25 cellular contexts compared by ENCODE assay signal in the genomic region with DNA sequence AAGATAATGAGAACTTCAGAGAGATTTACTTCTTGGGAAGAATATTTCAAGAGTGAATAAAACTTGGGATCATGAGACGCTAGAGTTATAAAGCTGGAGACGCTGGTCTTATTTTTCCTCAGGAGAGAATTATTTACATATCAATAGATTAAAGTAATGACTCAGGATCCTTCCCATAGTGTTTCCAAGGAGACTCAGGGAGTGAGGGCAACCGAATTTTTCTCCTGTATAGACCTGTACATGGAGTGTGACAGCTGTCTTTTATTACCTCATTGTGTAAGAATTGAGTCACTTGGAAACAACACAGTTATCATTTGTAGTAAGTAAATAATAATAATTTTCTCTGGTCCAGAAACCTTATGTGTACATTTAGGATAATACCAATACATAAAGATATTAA.
DNase-seq lines count a peak whose midpoint lies in the region; ATAC-seq and TF ChIP-seq lines count a peak whose summit lies in the region.
"Had no signal": no experiment of that assay in that cellular context is flagged by ENCODE, and none has a peak within 500 bp of the region (broad histone marks: within the 10 kb centered on the region; RNA-seq: fewer than 3 reads in every experiment).

No MANE protein-coding gene starts in this region.

- H3K4me3 ChIP-seq in epithelial cell of esophagus (ENCODE audit: low read length): no peak overlapping the region
- no peak overlapping the region for H3K4me3 ChIP-seq in esophagus muscularis mucosa
- H3K4me3 ChIP-seq in heart right ventricle: no peak overlapping the region
- H3K4me3 ChIP-seq: BLaER1, SJCRH30 had no signal

- H3K27ac ChIP-seq in esophagus muscularis mucosa (replicated peaks in 1 of 4) (no peak overlapping the region), heart right ventricle (no peak overlapping the region)
- H3K27ac ChIP-seq: 22Rv1, BLaER1, HL-60, SJCRH30 had no signal

- H3K4me1 ChIP-seq in esophagus muscularis mucosa: no peaks in the 10 kb centered on the region
- no peaks in the 10 kb centered on the region for H3K4me1 ChIP-seq in heart right ventricle
- H3K4me1 ChIP-seq: BLaER1, SJCRH30 had no signal

- intact Hi-C loops in esophagus muscularis mucosa (cut with DNase I) (no loop called here), heart right ventricle (cut with DNase I) (no loop called here)

- in situ Hi-C loops in GM13977 (cut with MboI; ENCODE audit: low pct_unique_long_range_greater_than_20kb, low sequenced_read_pairs, unreplicated experiment): no loop called here

- WGBS in esophagus muscularis mucosa: 42% methylated on average over 3 of the region's 3 CpGs
- WGBS in heart right ventricle, 2 donors: 36 to 41% methylated on average over 3 of the region's 3 CpGs

- no peak for TF ChIP-seq POLR2A in esophagus muscularis mucosa (IDR thresholded peaks at IDR 0.05; ENCODE audit: low read depth)

- no peak for ATAC-seq in heart right ventricle
- ATAC-seq: Panc1 had no signal

- no peak for TF ChIP-seq EP300 in esophagus muscularis mucosa (IDR thresholded peaks at IDR 0.05)

- H3K36me3 ChIP-seq in esophagus muscularis mucosa: no peaks in the 10 kb centered on the region
- H3K36me3 ChIP-seq in heart right ventricle: no peaks in the 10 kb centered on the region
- H3K36me3 ChIP-seq: BLaER1, SJCRH30 had no signal

- TF ChIP-seq CTCF in epithelial cell of esophagus (IDR thresholded peaks at IDR 0.05; ENCODE audit: insufficient read depth, low read depth, low read length, missing control alignments) (no peak), GM13977 (IDR thresholded peaks at IDR 0.05; ENCODE audit: extremely low read depth, insufficient read depth, missing control alignments) (no peak), esophagus muscularis mucosa (IDR thresholded peaks at IDR 0.05) (no peak), heart right ventricle (IDR thresholded peaks at IDR 0.05) (no peak)

- no peaks in the 10 kb centered on the region for H3K27me3 ChIP-seq in esophagus muscularis mucosa
- no peaks in the 10 kb centered on the region for H3K27me3 ChIP-seq in heart right ventricle
- H3K27me3 ChIP-seq: BLaER1, SJCRH30 had no signal

- H3K9me3 ChIP-seq in esophagus muscularis mucosa: no peaks in the 10 kb centered on the region
- H3K9me3 ChIP-seq in heart right ventricle: peaks cover 0 to 20% (median 0%) of the 10 kb centered on the region in 11 donors
- H3K9me3 ChIP-seq: BLaER1, SJCRH30 had no signal

- DNase-seq in DMS 273 (lab: John Stamatoyannopoulos, UW; ENCODE audit: unreplicated experiment) (peak; percentile 19), DMS 273 treated with DMSO at 0.1 percent for 48 hours (lab: John Stamatoyannopoulos, UW) (no peak), NCI-H69 (lab: John Stamatoyannopoulos, UW) (peak; percentile 53), epithelial cell of esophagus (ENCODE audit: low read depth) (peak; percentile 49), iPS-NIHi7 (ENCODE audit: extremely low spot score) (peak; percentile 21), GM13977 (ENCODE audit: low spot score) (no peak), esophagus muscularis mucosa (ENCODE audit: extremely low spot score) (no peak), heart right ventricle (no peak)
- DNase-seq: ACHN; CD4-positive, alpha-beta T cell; COR-L47; HCEC 1CT; KBM-7; NCI-H1092; NCI-H1436; NCI-H2029; NCI-H2171; NCI-H446; NCI-H526 treated with DMSO at 0.1 percent for 48 hours; NK-92 treated with Interleukin-12 subunit alpha and Interleukin-12 subunit beta, amount 100 ng/mL, for 24 hours; SJCRH30 had no signal

Comparison
In these comparisons a context has a peak if more than half of its experiments do, and no peak if none do; other contexts are left out.
1. DNase-seq: peak in DMS 273 (single experiment), NCI-H69 (single experiment), epithelial cell of esophagus (single experiment) and iPS-NIHi7 (single experiment); none in DMS 273 treated with DMSO at 0.1 percent for 48 hours (single experiment), GM13977 (single experiment), esophagus muscularis mucosa (single experiment) and heart right ventricle (0 of 2).